ENCODE assay signal across 9 cellular contexts in genomic region chr5:5271606-5272321, GRCh38.
DNase-seq lines count a peak whose midpoint lies in the region; ATAC-seq, FAIRE-seq and TF ChIP-seq lines count a peak whose summit lies in the region.
"Had no signal": no experiment of that assay in that cellular context is flagged by ENCODE, and none has a peak within 500 bp of the region (broad histone marks: within the 10 kb centered on the region; RNA-seq: fewer than 3 reads in every experiment).

No MANE protein-coding gene starts in this region.

- H3K27me3 ChIP-seq in colonic mucosa: no peaks in the 10 kb centered on the region

- H3K27ac ChIP-seq in A549 (peak overlapping the region; percentile 58 to 79), colonic mucosa (no peak overlapping the region)

- H3K9me3 Mint-ChIP-seq in brain: peaks cover 0 to 5% (median 4%) of the 10 kb centered on the region in 5 experiments
- no peaks in the 10 kb centered on the region for H3K9me3 Mint-ChIP-seq in activated naive CD8-positive, alpha-beta T cell treated with anti-CD3 and anti-CD28 coated beads for 36 hours

- CTCF ChIA-PET in A549 (lab: Yijun Ruan, JAX): interaction anchor here (0.7 kb wide), 1 partner anchor 17 kb away, joined by 3 read pairs; no protein-coding TSS in a partner anchor

- no peak for TF ChIP-seq RAD21 in A549 (conservative IDR thresholded peaks at IDR 0.05 in 1 of 2, IDR thresholded peaks at IDR 0.05 in 1 of 2)

- no peak overlapping the region for H3K9ac ChIP-seq in colonic mucosa (ENCODE audit: low read depth in 2 of 2, low read length in 2 of 2)

- no peak for FAIRE-seq in A549 (lab: Jason Lieb, UNC)

- H3K4me1 ChIP-seq in A549 (peaks cover 14% of the 10 kb centered on the region), colonic mucosa (no peaks in the 10 kb centered on the region)

- no peaks in the 10 kb centered on the region for H3K36me3 ChIP-seq in colonic mucosa

- WGBS in A549 (ENCODE audit: missing lambda C conversion rate): 66% methylated on average over 13 of the region's 13 CpGs
- 43 to 46% methylated on average over 13 of the region's 13 CpGs for WGBS in lower leg skin, 2 donors

- H3K36me3 Mint-ChIP-seq in brain: no peaks in the 10 kb centered on the region
- no peaks in the 10 kb centered on the region for H3K36me3 Mint-ChIP-seq in activated naive CD8-positive, alpha-beta T cell treated with anti-CD3 and anti-CD28 coated beads for 36 hours

- POLR2A ChIA-PET in A549 (lab: Yijun Ruan, JAX): interaction anchor here (0.6 to 1.4 kb wide), 3 partner anchors 9 to 79 kb away, joined by 3 read pairs; no protein-coding TSS in a partner anchor

- no peak for TF ChIP-seq EP300 in A549 (IDR thresholded peaks at IDR 0.05)

- H3K27me3 Mint-ChIP-seq in brain: no peaks in the 10 kb centered on the region
- peaks cover 4% of the 10 kb centered on the region for H3K27me3 Mint-ChIP-seq in activated naive CD8-positive, alpha-beta T cell treated with anti-CD3 and anti-CD28 coated beads for 36 hours

- H3K4me1 Mint-ChIP-seq in brain: peaks cover 14% of the 10 kb centered on the region
- H3K4me1 Mint-ChIP-seq in activated naive CD8-positive, alpha-beta T cell treated with anti-CD3 and anti-CD28 coated beads for 36 hours: no peaks in the 10 kb centered on the region

- H3K27ac Mint-ChIP-seq in brain: peak overlapping the region in 4 of 5 experiments; percentile 46 to 82 (median 68)
- no peak overlapping the region for H3K27ac Mint-ChIP-seq in activated naive CD8-positive, alpha-beta T cell treated with anti-CD3 and anti-CD28 coated beads for 36 hours

- DNase-seq in A549 (ENCODE audit: low read depth in 1 of 2, low spot score in 1 of 2) (no peak), NCI-H1105 treated with DMSO at 0.1 percent for 48 hours (lab: John Stamatoyannopoulos, UW) (peak; percentile 83), medulla oblongata (ENCODE audit: extremely low spot score) (peak; percentile 15), lower leg skin (ENCODE audit: low spot score in 2 of 2) (no peak), NCI-H446 (lab: John Stamatoyannopoulos, UW) (no peak), colonic mucosa (no peak)
- DNase-seq in activated naive CD8-positive, alpha-beta T cell treated with anti-CD3 and anti-CD28 coated beads for 36 hours: no peak
- DNase-seq: AML-193 had no signal

- no peaks in the 10 kb centered on the region for H3K9me3 ChIP-seq in A549
- H3K9me3 ChIP-seq in colonic mucosa: no peaks in the 10 kb centered on the region

- intact Hi-C loops in lower leg skin (cut with DNase I; ENCODE audit: low total_unique reads) (no loop called here), colonic mucosa (cut with DNase I) (no loop called here)

- peak overlapping the region; percentile 42 to 62 (median 46) for H3K4me3 Mint-ChIP-seq in brain
- H3K4me3 Mint-ChIP-seq in activated naive CD8-positive, alpha-beta T cell treated with anti-CD3 and anti-CD28 coated beads for 36 hours: no peak overlapping the region

- H3K4me2 ChIP-seq in A549: peak overlapping the region; percentile 71

- H3K4me3 ChIP-seq in A549 (no peak overlapping the region), lower leg skin (ENCODE audit: low read depth, poor library complexity, severe bottlenecking) (no peak overlapping the region), colonic mucosa (no peak overlapping the region)

- TF ChIP-seq POLR2A in A549 (IDR thresholded peaks at IDR 0.05; ENCODE audit: low read length): no peak
- TF ChIP-seq POLR2A in lower leg skin (IDR thresholded peaks at IDR 0.05): no peak

- ATAC-seq in A549: peak; percentile 8 to 32; a peak in 4 of 6 replicates

- no peak for TF ChIP-seq CTCF in A549 (IDR thresholded peaks at IDR 0.05)
- no peak for TF ChIP-seq CTCF in brain (conservative IDR thresholded peaks at IDR 0.05)
- TF ChIP-seq CTCF in lower leg skin (IDR thresholded peaks at IDR 0.05): no peak
- TF ChIP-seq CTCF in colonic mucosa (IDR thresholded peaks at IDR 0.05): no peak

TF ChIP-seq in A549, 52 proteins besides CTCF, POLR2A, EP300 and RAD21:
- TF ChIP-seq HEYL (CRISPR knock-in tag; IDR thresholded peaks at IDR 0.05) (no peak), FOSB (CRISPR knock-in tag; IDR thresholded peaks at IDR 0.05) (no peak), E2F6 (IDR thresholded peaks at IDR 0.05; ENCODE audit: borderline replicate concordance, low read depth) (no peak), TP53 (CRISPR knock-in tag; IDR thresholded peaks at IDR 0.05) (no peak), GATA3 (IDR thresholded peaks at IDR 0.05; ENCODE audit: borderline replicate concordance) (no peak), CHD2 (IDR thresholded peaks at IDR 0.05; ENCODE audit: low read length, partially characterized antibody) (no peak), KDM5A (IDR thresholded peaks at IDR 0.05) (no peak), EHMT2 (IDR thresholded peaks at IDR 0.05; ENCODE audit: low read depth) (no peak), SMC3 (IDR thresholded peaks at IDR 0.05) (no peak), HOXB5 (CRISPR knock-in tag; IDR thresholded peaks at IDR 0.05) (no peak), HDAC2 (IDR thresholded peaks at IDR 0.05) (no peak), NFE2L2 (conservative IDR thresholded peaks at IDR 0.05; ENCODE audit: low read length) (no peak), FOXS1 (CRISPR knock-in tag; IDR thresholded peaks at IDR 0.05) (no peak), JUNB (IDR thresholded peaks at IDR 0.05) (no peak), ZC3H11A (IDR thresholded peaks at IDR 0.05) (no peak), RCOR1 (IDR thresholded peaks at IDR 0.05; ENCODE audit: low read depth, low read length) (no peak), ZNF302 (CRISPR knock-in tag; IDR thresholded peaks at IDR 0.05) (no peak)
- TF ChIP-seq, protein P1, sequence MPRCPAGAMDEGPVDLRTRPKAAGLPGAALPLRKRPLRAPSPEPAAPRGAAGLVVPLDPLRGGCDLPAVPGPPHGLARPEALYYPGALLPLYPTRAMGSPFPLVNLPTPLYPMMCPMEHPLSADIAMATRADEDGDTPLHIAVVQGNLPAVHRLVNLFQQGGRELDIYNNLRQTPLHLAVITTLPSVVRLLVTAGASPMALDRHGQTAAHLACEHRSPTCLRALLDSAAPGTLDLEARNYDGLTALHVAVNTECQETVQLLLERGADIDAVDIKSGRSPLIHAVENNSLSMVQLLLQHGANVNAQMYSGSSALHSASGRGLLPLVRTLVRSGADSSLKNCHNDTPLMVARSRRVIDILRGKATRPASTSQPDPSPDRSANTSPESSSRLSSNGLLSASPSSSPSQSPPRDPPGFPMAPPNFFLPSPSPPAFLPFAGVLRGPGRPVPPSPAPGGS (IDR thresholded peaks at IDR 0.05): no peak
- TF ChIP-seq, protein P2, sequence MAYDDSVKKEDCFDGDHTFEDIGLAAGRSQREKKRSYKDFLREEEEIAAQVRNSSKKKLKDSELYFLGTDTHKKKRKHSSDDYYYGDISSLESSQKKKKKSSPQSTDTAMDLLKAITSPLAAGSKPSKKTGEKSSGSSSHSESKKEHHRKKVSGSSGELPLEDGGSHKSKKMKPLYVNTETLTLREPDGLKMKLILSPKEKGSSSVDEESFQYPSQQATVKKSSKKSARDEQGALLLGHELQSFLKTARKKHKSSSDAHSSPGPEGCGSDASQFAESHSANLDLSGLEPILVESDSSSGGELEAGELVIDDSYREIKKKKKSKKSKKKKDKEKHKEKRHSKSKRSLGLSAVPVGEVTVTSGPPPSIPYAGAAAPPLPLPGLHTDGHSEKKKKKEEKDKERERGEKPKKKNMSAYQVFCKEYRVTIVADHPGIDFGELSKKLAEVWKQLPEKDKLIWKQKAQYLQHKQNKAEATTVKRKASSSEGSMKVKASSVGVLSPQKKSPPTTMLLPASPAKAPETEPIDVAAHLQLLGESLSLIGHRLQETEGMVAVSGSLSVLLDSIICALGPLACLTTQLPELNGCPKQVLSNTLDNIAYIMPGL (CRISPR knock-in tag; IDR thresholded peaks at IDR 0.05; ENCODE audit: borderline replicate concordance): no peak
- TF ChIP-seq, protein P3, sequence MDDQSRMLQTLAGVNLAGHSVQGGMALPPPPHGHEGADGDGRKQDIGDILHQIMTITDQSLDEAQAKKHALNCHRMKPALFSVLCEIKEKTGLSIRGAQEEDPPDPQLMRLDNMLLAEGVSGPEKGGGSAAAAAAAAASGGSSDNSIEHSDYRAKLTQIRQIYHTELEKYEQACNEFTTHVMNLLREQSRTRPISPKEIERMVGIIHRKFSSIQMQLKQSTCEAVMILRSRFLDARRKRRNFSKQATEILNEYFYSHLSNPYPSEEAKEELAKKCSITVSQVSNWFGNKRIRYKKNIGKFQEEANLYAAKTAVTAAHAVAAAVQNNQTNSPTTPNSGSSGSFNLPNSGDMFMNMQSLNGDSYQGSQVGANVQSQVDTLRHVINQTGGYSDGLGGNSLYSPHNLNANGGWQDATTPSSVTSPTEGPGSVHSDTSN (IDR thresholded peaks at IDR 0.05): no peak

Comparison
In these comparisons a context has a peak if more than half of its experiments do, and no peak if none do; other contexts are left out.
1. DNase-seq: peak in NCI-H1105 treated with DMSO at 0.1 percent for 48 hours (single experiment) and medulla oblongata (single experiment); none in A549 (0 of 2), lower leg skin (0 of 2), activated naive CD8-positive, alpha-beta T cell treated with anti-CD3 and anti-CD28 coated beads for 36 hours (single experiment), NCI-H446 (0 of 2) and colonic mucosa (single experiment).